In the genomic region with DNA sequence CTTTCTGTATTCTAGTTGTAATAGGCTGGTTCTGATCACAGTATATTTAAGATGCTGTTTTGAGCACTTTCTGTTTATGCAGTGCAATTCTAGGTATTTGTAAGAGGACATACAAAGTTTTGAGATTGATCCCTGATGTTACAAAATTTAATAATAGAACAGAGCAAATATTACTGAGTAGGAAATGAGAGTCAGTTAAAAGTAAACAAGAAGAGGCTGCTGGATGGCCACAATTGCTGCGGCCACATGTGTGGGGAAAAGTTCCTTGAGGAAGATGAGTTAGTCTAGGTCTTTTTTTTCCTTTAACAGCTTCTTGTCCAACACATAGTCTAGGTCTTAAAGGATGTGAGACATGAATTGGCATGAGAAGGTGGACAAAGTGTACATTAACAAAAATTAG, we compare ENCODE assay signal across 12 cellular contexts. TPM values are rescaled to one million over a fixed set of nuclear protein-coding genes. Genes with fewer than 3 reads are reported as not detected.
A peak's percentile ranks its signal among the peaks of the same experiment; 100 is the strongest.
DNase-seq lines count a peak whose midpoint lies in the region; ATAC-seq and TF ChIP-seq lines count a peak whose summit lies in the region.
"Had no signal": no experiment of that assay in that cellular context is flagged by ENCODE, and none has a peak within 500 bp of the region (broad histone marks: within the 10 kb centered on the region; RNA-seq: fewer than 3 reads in every experiment).

No MANE protein-coding gene starts in this region.

- no peaks in the 10 kb centered on the region for H3K27me3 Mint-ChIP-seq in activated CD8-positive, alpha-beta T cell treated with anti-CD3 and anti-CD28 coated beads for 36 hours
- no peaks in the 10 kb centered on the region for H3K27me3 Mint-ChIP-seq in activated CD8-positive, alpha-beta T cell treated with anti-CD3 and anti-CD28 coated beads, Interleukin-2, amount 10 ng/mL, durations not matched to agents 7 days and 5 days (ENCODE audit: low read depth)
- H3K27me3 Mint-ChIP-seq in activated T-helper 17 cell treated with anti-CD3 and anti-CD28 coated beads, Interleukin-2, amount 50 U/mL, for 72 hours = no peaks in the 10 kb centered on the region

- DNase-seq in activated CD8-positive, alpha-beta T cell treated with anti-CD3 and anti-CD28 coated beads for 36 hours = no peak
- no peak for DNase-seq in activated CD8-positive, alpha-beta T cell treated with anti-CD3 and anti-CD28 coated beads, Interleukin-2, amount 10 ng/mL, durations not matched to agents 7 days and 5 days
- DNase-seq in iris pigment epithelial cell (ENCODE audit: low read depth) = peak; percentile 24
- DNase-seq in stimulated activated effector memory CD8-positive, alpha-beta T cell treated with anti-CD3 and anti-CD28 coated beads, Interleukin-12 subunit alpha, Interleukin-12 subunit beta, amount 100 ng/mL, for 72 hours (ENCODE audit: low spot score in 2 of 2) = no peak
- no peak for DNase-seq in 8988T
- DNase-seq in dedifferentiated amniotic fluid mesenchymal stem cell (ENCODE audit: extremely low spot score) = no peak
- DNase-seq in suprapubic skin (ENCODE audit: low spot score in 2 of 2) = no peak
- DNase-seq: MV-4-11, NCI-H345, SK-N-SH, small intestine had no signal

- no peak overlapping the region for H3K27ac ChIP-seq in suprapubic skin

- CTCF ChIA-PET in activated CD8-positive, alpha-beta T cell treated with anti-CD3 and anti-CD28 coated beads for 36 hours (lab: Charles Lee) = interaction anchor here (0.7 to 1.3 kb wide), 2 partner anchors 49 to 157 kb away, joined by 3 read pairs; no protein-coding TSS in a partner anchor
- CTCF ChIA-PET in activated CD8-positive, alpha-beta T cell treated with anti-CD3 and anti-CD28 coated beads, Interleukin-2, amount 10 ng/mL, durations not matched to agents 7 days and 5 days (lab: Charles Lee) = interaction anchor here (0.9 to 1.3 kb wide), 2 partner anchors 8 to 17 kb away, joined by 4 read pairs; no protein-coding TSS in a partner anchor

- no peak overlapping the region for H3K4me3 ChIP-seq in suprapubic skin

- H3K36me3 Mint-ChIP-seq in activated CD8-positive, alpha-beta T cell treated with anti-CD3 and anti-CD28 coated beads for 36 hours (ENCODE audit: low read depth) = peaks cover 18% of the 10 kb centered on the region
- peaks cover 28% of the 10 kb centered on the region for H3K36me3 Mint-ChIP-seq in activated CD8-positive, alpha-beta T cell treated with anti-CD3 and anti-CD28 coated beads, Interleukin-2, amount 10 ng/mL, durations not matched to agents 7 days and 5 days (ENCODE audit: low read depth)
- peaks cover 31% of the 10 kb centered on the region for H3K36me3 Mint-ChIP-seq in activated T-helper 17 cell treated with anti-CD3 and anti-CD28 coated beads, Interleukin-2, amount 50 U/mL, for 72 hours (ENCODE audit: low read depth)
- H3K36me3 Mint-ChIP-seq in stimulated activated effector memory CD8-positive, alpha-beta T cell treated with anti-CD3 and anti-CD28 coated beads, Interleukin-12 subunit alpha, Interleukin-12 subunit beta, amount 100 ng/mL, for 72 hours = peaks cover 28% of the 10 kb centered on the region

- ATAC-seq in activated CD8-positive, alpha-beta T cell treated with anti-CD3 and anti-CD28 coated beads for 36 hours = no peak
- ATAC-seq in activated CD8-positive, alpha-beta T cell treated with anti-CD3 and anti-CD28 coated beads, Interleukin-2, amount 10 ng/mL, durations not matched to agents 7 days and 5 days = no peak
- ATAC-seq in activated T-helper 17 cell treated with anti-CD3 and anti-CD28 coated beads, Interleukin-2, amount 50 U/mL, for 72 hours (replicated peaks) = no peak
- no peak for ATAC-seq in stimulated activated effector memory CD8-positive, alpha-beta T cell treated with anti-CD3 and anti-CD28 coated beads, Interleukin-12 subunit alpha, Interleukin-12 subunit beta, amount 100 ng/mL, for 72 hours

- H3K4me3 Mint-ChIP-seq in activated CD8-positive, alpha-beta T cell treated with anti-CD3 and anti-CD28 coated beads for 36 hours = peak overlapping the region; percentile 35
- no peak overlapping the region for H3K4me3 Mint-ChIP-seq in activated CD8-positive, alpha-beta T cell treated with anti-CD3 and anti-CD28 coated beads, Interleukin-2, amount 10 ng/mL, durations not matched to agents 7 days and 5 days
- peak overlapping the region; percentile 85 for H3K4me3 Mint-ChIP-seq in activated T-helper 17 cell treated with anti-CD3 and anti-CD28 coated beads, Interleukin-2, amount 50 U/mL, for 72 hours
- peak overlapping the region; percentile 0 for H3K4me3 Mint-ChIP-seq in stimulated activated effector memory CD8-positive, alpha-beta T cell treated with anti-CD3 and anti-CD28 coated beads, Interleukin-12 subunit alpha, Interleukin-12 subunit beta, amount 100 ng/mL, for 72 hours

- no peaks in the 10 kb centered on the region for H3K36me3 ChIP-seq in suprapubic skin

- peak overlapping the region; percentile 52 for H3K27ac Mint-ChIP-seq in activated CD8-positive, alpha-beta T cell treated with anti-CD3 and anti-CD28 coated beads for 36 hours
- no peak overlapping the region for H3K27ac Mint-ChIP-seq in activated CD8-positive, alpha-beta T cell treated with anti-CD3 and anti-CD28 coated beads, Interleukin-2, amount 10 ng/mL, durations not matched to agents 7 days and 5 days
- peak overlapping the region; percentile 10 for H3K27ac Mint-ChIP-seq in activated T-helper 17 cell treated with anti-CD3 and anti-CD28 coated beads, Interleukin-2, amount 50 U/mL, for 72 hours
- peak overlapping the region; percentile 16 for H3K27ac Mint-ChIP-seq in stimulated activated effector memory CD8-positive, alpha-beta T cell treated with anti-CD3 and anti-CD28 coated beads, Interleukin-12 subunit alpha, Interleukin-12 subunit beta, amount 100 ng/mL, for 72 hours

- peaks cover 58% of the 10 kb centered on the region for H3K4me1 Mint-ChIP-seq in activated CD8-positive, alpha-beta T cell treated with anti-CD3 and anti-CD28 coated beads for 36 hours (ENCODE audit: low read depth)
- H3K4me1 Mint-ChIP-seq in activated CD8-positive, alpha-beta T cell treated with anti-CD3 and anti-CD28 coated beads, Interleukin-2, amount 10 ng/mL, durations not matched to agents 7 days and 5 days (ENCODE audit: low read depth) = peaks cover 55% of the 10 kb centered on the region
- peaks cover 43% of the 10 kb centered on the region for H3K4me1 Mint-ChIP-seq in activated T-helper 17 cell treated with anti-CD3 and anti-CD28 coated beads, Interleukin-2, amount 50 U/mL, for 72 hours
- peaks cover 67% of the 10 kb centered on the region for H3K4me1 Mint-ChIP-seq in stimulated activated effector memory CD8-positive, alpha-beta T cell treated with anti-CD3 and anti-CD28 coated beads, Interleukin-12 subunit alpha, Interleukin-12 subunit beta, amount 100 ng/mL, for 72 hours

- 47% methylated on average over 1 of the region's 1 CpG for WGBS in suprapubic skin

- TF ChIP-seq CTCF in activated CD8-positive, alpha-beta T cell treated with anti-CD3 and anti-CD28 coated beads for 36 hours (IDR thresholded peaks at IDR 0.05) = no peak
- TF ChIP-seq CTCF in suprapubic skin (IDR thresholded peaks at IDR 0.05) = no peak

- H3K9me3 ChIP-seq in suprapubic skin = no peaks in the 10 kb centered on the region
- H3K9me3 ChIP-seq: SK-N-SH had no signal

- H3K9me3 Mint-ChIP-seq in activated CD8-positive, alpha-beta T cell treated with anti-CD3 and anti-CD28 coated beads for 36 hours = no peaks in the 10 kb centered on the region
- H3K9me3 Mint-ChIP-seq in activated CD8-positive, alpha-beta T cell treated with anti-CD3 and anti-CD28 coated beads, Interleukin-2, amount 10 ng/mL, durations not matched to agents 7 days and 5 days (ENCODE audit: insufficient read depth) = no peaks in the 10 kb centered on the region
- no peaks in the 10 kb centered on the region for H3K9me3 Mint-ChIP-seq in activated T-helper 17 cell treated with anti-CD3 and anti-CD28 coated beads, Interleukin-2, amount 50 U/mL, for 72 hours
- H3K9me3 Mint-ChIP-seq in stimulated activated effector memory CD8-positive, alpha-beta T cell treated with anti-CD3 and anti-CD28 coated beads, Interleukin-12 subunit alpha, Interleukin-12 subunit beta, amount 100 ng/mL, for 72 hours = no peaks in the 10 kb centered on the region

- H3K4me1 ChIP-seq in suprapubic skin = peaks cover 47% of the 10 kb centered on the region

- POLR2A ChIA-PET in activated CD8-positive, alpha-beta T cell treated with anti-CD3 and anti-CD28 coated beads for 36 hours (lab: Charles Lee) = interaction anchor here (1.1 to 1.6 kb wide), 3 partner anchors 8 to 17 kb away, joined by 3 to 5 read pairs (median 4); a partner anchor contains a TSS
- POLR2A ChIA-PET in activated CD8-positive, alpha-beta T cell treated with anti-CD3 and anti-CD28 coated beads, Interleukin-2, amount 10 ng/mL, durations not matched to agents 7 days and 5 days (lab: Charles Lee) = interaction anchor here (1.3 kb wide), 1 partner anchor 9 kb away, joined by 3 read pairs; no protein-coding TSS in a partner anchor

- no peaks in the 10 kb centered on the region for H3K27me3 ChIP-seq in suprapubic skin

- TF ChIP-seq POLR2A in suprapubic skin (IDR thresholded peaks at IDR 0.05) = no peak

- intact Hi-C loops in activated CD8-positive, alpha-beta T cell treated with anti-CD3 and anti-CD28 coated beads for 36 hours (cut with micrococcal nuclease) = no loop called here

- no peak for TF ChIP-seq EP300 in suprapubic skin (IDR thresholded peaks at IDR 0.05)

RNA-seq across cellular contexts. Expression of a gene that starts 11.3 kb away (rescaled TPM):
- 10 to 100 TPM; 62.1 to 67.1 TPM for total RNA-seq in activated CD8-positive, alpha-beta T cell treated with anti-CD3 and anti-CD28 coated beads for 36 hours
- total RNA-seq in activated CD8-positive, alpha-beta T cell treated with anti-CD3 and anti-CD28 coated beads, Interleukin-2, amount 10 ng/mL, durations not matched to agents 7 days and 5 days = 100 to 1,000 TPM; 112 to 115 TPM
- 10 to 100 TPM; 77.2 to 77.8 TPM for total RNA-seq in activated T-helper 17 cell treated with anti-CD3 and anti-CD28 coated beads, Interleukin-2, amount 50 U/mL, for 72 hours
- total RNA-seq in suprapubic skin = 100 to 1,000 TPM in 1 of 4 donors, 10 to 100 TPM in 3; 77.1 to 149 (median 86.6) TPM

RNA-seq across cellular contexts. Expression of a gene that starts 24.6 kb away (rescaled TPM):
- total RNA-seq in activated CD8-positive, alpha-beta T cell treated with anti-CD3 and anti-CD28 coated beads for 36 hours = 10 to 100 TPM; 29.0 TPM
- total RNA-seq in activated CD8-positive, alpha-beta T cell treated with anti-CD3 and anti-CD28 coated beads, Interleukin-2, amount 10 ng/mL, durations not matched to agents 7 days and 5 days = 10 to 100 TPM; 42.3 to 45.1 TPM
- 10 to 100 TPM; 39.0 to 43.0 TPM for total RNA-seq in activated T-helper 17 cell treated with anti-CD3 and anti-CD28 coated beads, Interleukin-2, amount 50 U/mL, for 72 hours
- total RNA-seq in suprapubic skin = 100 to 1,000 TPM in 1 of 4 donors, 10 to 100 TPM in 3; 79.2 to 143 (median 85.8) TPM

RNA-seq across cellular contexts. Expression of a gene that starts 39.8 kb away (rescaled TPM):
- 10 to 100 TPM; 45.9 to 46.5 TPM for total RNA-seq in activated CD8-positive, alpha-beta T cell treated with anti-CD3 and anti-CD28 coated beads for 36 hours
- total RNA-seq in activated CD8-positive, alpha-beta T cell treated with anti-CD3 and anti-CD28 coated beads, Interleukin-2, amount 10 ng/mL, durations not matched to agents 7 days and 5 days = 10 to 100 TPM; 35.4 to 38.3 TPM
- total RNA-seq in activated T-helper 17 cell treated with anti-CD3 and anti-CD28 coated beads, Interleukin-2, amount 50 U/mL, for 72 hours = 10 to 100 TPM; 27.2 to 43.6 TPM
- 10 to 100 TPM; 19.2 to 39.4 (median 28.3) TPM for total RNA-seq in suprapubic skin

RNA-seq across cellular contexts. Expression of a gene that starts 51.4 kb away (rescaled TPM):
- 10 to 100 TPM; 33.7 to 35.0 TPM for total RNA-seq in activated CD8-positive, alpha-beta T cell treated with anti-CD3 and anti-CD28 coated beads for 36 hours
- total RNA-seq in activated CD8-positive, alpha-beta T cell treated with anti-CD3 and anti-CD28 coated beads, Interleukin-2, amount 10 ng/mL, durations not matched to agents 7 days and 5 days = 10 to 100 TPM; 36.8 to 37.1 TPM
- 10 to 100 TPM; 26.7 to 35.5 TPM for total RNA-seq in activated T-helper 17 cell treated with anti-CD3 and anti-CD28 coated beads, Interleukin-2, amount 50 U/mL, for 72 hours
- 10 to 100 TPM; 26.8 to 64.8 (median 34.1) TPM for total RNA-seq in suprapubic skin
